Comparison of ENCODE assay signal across 20 cellular contexts in genomic region chr6:103105686-103106085, GRCh38.
"Had no signal": no experiment of that assay in that cellular context is flagged by ENCODE, and none has a peak within 500 bp of the region (broad histone marks: within the 10 kb centered on the region; RNA-seq: fewer than 3 reads in every experiment).

No MANE protein-coding gene starts in this region.

- DNase-seq: activated CD4-positive, alpha-beta T cell treated with anti-CD3 and anti-CD28 coated beads for 4 hours; activated CD8-positive, alpha-beta memory T cell treated with anti-CD3 and anti-CD28 coated beads, Interleukin-2, amount 50 U/mL, for 4 hours; activated CD8-positive, alpha-beta T cell treated with anti-CD3 and anti-CD28 coated beads for 36 hours; activated naive CD4-positive, alpha-beta T cell treated with anti-CD3 and anti-CD28 coated beads, Interleukin-2, amount 50 U/mL, for 16 hours; activated naive CD8-positive, alpha-beta T cell treated with anti-CD3 and anti-CD28 coated beads, Interleukin-2, amount 10 ng/mL, durations not matched to agents 7 days and 5 days; adrenal gland; anterior cingulate cortex; cerebellar nuclear complex; MG63; NCI-H1105; NCI-H1436; NCI-H187; NCI-H2081; NCI-H510A treated with DMSO at 0.1 percent for 48 hours; NCI-H69; NK-92 treated with Interleukin-12 subunit alpha and Interleukin-12 subunit beta, amount 100 ng/mL, for 24 hours; T-helper 1 cell had no signal

- H3K4me3 Mint-ChIP-seq: activated CD8-positive, alpha-beta T cell treated with anti-CD3 and anti-CD28 coated beads for 36 hours; activated naive CD8-positive, alpha-beta T cell treated with anti-CD3 and anti-CD28 coated beads, Interleukin-2, amount 10 ng/mL, durations not matched to agents 7 days and 5 days had no signal

- H3K27ac Mint-ChIP-seq: activated CD8-positive, alpha-beta T cell treated with anti-CD3 and anti-CD28 coated beads for 36 hours; activated naive CD8-positive, alpha-beta T cell treated with anti-CD3 and anti-CD28 coated beads, Interleukin-2, amount 10 ng/mL, durations not matched to agents 7 days and 5 days had no signal

- H3K36me3 ChIP-seq: adrenal gland, MG63 had no signal

- H3K27me3 Mint-ChIP-seq: activated CD8-positive, alpha-beta T cell treated with anti-CD3 and anti-CD28 coated beads for 36 hours; activated naive CD8-positive, alpha-beta T cell treated with anti-CD3 and anti-CD28 coated beads, Interleukin-2, amount 10 ng/mL, durations not matched to agents 7 days and 5 days had no signal

- H3K4me2 ChIP-seq: KMS-11 had no signal

- H3K9me3 Mint-ChIP-seq: activated naive CD8-positive, alpha-beta T cell treated with anti-CD3 and anti-CD28 coated beads, Interleukin-2, amount 10 ng/mL, durations not matched to agents 7 days and 5 days had no signal

- H3K4me1 ChIP-seq: adrenal gland had no signal

- H3K27ac ChIP-seq: adrenal gland, KMS-11, SK-N-MC, VCaP had no signal

- H3K4me1 Mint-ChIP-seq: activated naive CD8-positive, alpha-beta T cell treated with anti-CD3 and anti-CD28 coated beads, Interleukin-2, amount 10 ng/mL, durations not matched to agents 7 days and 5 days had no signal

- H3K4me3 ChIP-seq: adrenal gland, MG63, SK-N-MC had no signal

- H3K36me3 Mint-ChIP-seq: activated naive CD8-positive, alpha-beta T cell treated with anti-CD3 and anti-CD28 coated beads, Interleukin-2, amount 10 ng/mL, durations not matched to agents 7 days and 5 days had no signal

- H3K27me3 ChIP-seq: adrenal gland, MG63 had no signal

- H3K9me3 ChIP-seq: adrenal gland, MG63 had no signal

- ATAC-seq: activated CD8-positive, alpha-beta T cell treated with anti-CD3 and anti-CD28 coated beads for 36 hours had no signal
